ENCODE assay signal across 9 cellular contexts in genomic region chr5:150461231-150461630, GRCh38. TPM values are rescaled to one million over a fixed set of nuclear protein-coding genes. Genes with fewer than 3 reads are reported as not detected.
A peak's percentile ranks its signal among the peaks of the same experiment; 100 is the strongest.
DNase-seq lines count a peak whose midpoint lies in the region; ATAC-seq and TF ChIP-seq lines count a peak whose summit lies in the region.
"Had no signal": no experiment of that assay in that cellular context is flagged by ENCODE, and none has a peak within 500 bp of the region (broad histone marks: within the 10 kb centered on the region; RNA-seq: fewer than 3 reads in every experiment).

No MANE protein-coding gene starts in this region.

- no peak overlapping the region for H3K18ac ChIP-seq in H9 (ENCODE audit: insufficient read length, low read depth, low read length)

- H3K4me1 Mint-ChIP-seq in activated CD8-positive, alpha-beta T cell treated with anti-CD3 and anti-CD28 coated beads for 36 hours (ENCODE audit: low read depth), result peaks cover 34% of the 10 kb centered on the region
- peaks cover 27% of the 10 kb centered on the region for H3K4me1 Mint-ChIP-seq in activated CD4-positive, alpha-beta T cell treated with anti-CD3 and anti-CD28 coated beads, Interleukin-2, amount 10 ng/mL, durations not matched to agents 24 days and 14 days
- peaks cover 53 to 54% of the 10 kb centered on the region in 2 experiments for H3K4me1 Mint-ChIP-seq in H9

- intact Hi-C loops in activated CD8-positive, alpha-beta T cell treated with anti-CD3 and anti-CD28 coated beads for 36 hours (cut with micrococcal nuclease), result loop anchor here (5.0 kb wide), 1 partner anchor 81 kb away; no protein-coding TSS in a partner anchor
- intact Hi-C loops in sciatic nerve (cut with DNase I), result no loop called here
- intact Hi-C loops in activated CD4-positive, alpha-beta T cell treated with anti-CD3 and anti-CD28 coated beads, Interleukin-2, amount 10 ng/mL, durations not matched to agents 24 days and 14 days (cut with micrococcal nuclease), result no loop called here

- H3K27ac ChIP-seq in HUES6 (ENCODE audit: low read depth, low read length) (peak overlapping the region; percentile 73; the same call in 1 of the 2 replicates), H9 (ENCODE audit: insufficient read length, low read depth, low read length) (no peak overlapping the region)

- CTCF ChIA-PET in activated CD8-positive, alpha-beta T cell treated with anti-CD3 and anti-CD28 coated beads for 36 hours (lab: Charles Lee), result interaction anchor here (0.7 to 4.1 kb wide), 5 partner anchors 10 to 193 kb away, joined by 3 to 22 read pairs (median 3); partner anchors contain the start of gene RPS14

- ATAC-seq in GM21447 (IDR thresholded peaks at IDR 0.05; ENCODE audit: unreplicated experiment) (peak; percentile 82), sciatic nerve (no peak)
- ATAC-seq in activated CD8-positive, alpha-beta T cell treated with anti-CD3 and anti-CD28 coated beads for 36 hours, result peak; percentile 15

- H3K4me3 ChIP-seq in HUES6 (ENCODE audit: low read depth, low read length), result no peak overlapping the region

- H3K9ac ChIP-seq in HUES6 (ENCODE audit: low read length) (peak overlapping the region; percentile 45), H9 (ENCODE audit: extremely low read depth, insufficient read length, low read length) (no peak overlapping the region)

- TF ChIP-seq CTCF in GM13976 (IDR thresholded peaks at IDR 0.05; ENCODE audit: borderline replicate concordance, control extremely low read depth, extremely low read depth, insufficient read depth, missing control alignments), result no peak
- TF ChIP-seq CTCF in activated CD8-positive, alpha-beta T cell treated with anti-CD3 and anti-CD28 coated beads for 36 hours (IDR thresholded peaks at IDR 0.05), result no peak
- TF ChIP-seq CTCF in H9 (conservative IDR thresholded peaks at IDR 0.05), result no peak

- H2AFZ ChIP-seq in H9 (ENCODE audit: low read length), result no peak overlapping the region

- no peaks in the 10 kb centered on the region for H3K79me1 ChIP-seq in H9 (ENCODE audit: insufficient read depth, low read depth, low read length, poor library complexity, severe bottlenecking)

- no peak overlapping the region for H4K91ac ChIP-seq in H9 (ENCODE audit: insufficient read length, low read depth, low read length)

- no peak overlapping the region for H2BK5ac ChIP-seq in H9 (ENCODE audit: insufficient read length, low read length)

- H3K4me1 ChIP-seq in HUES6 (ENCODE audit: control insufficient read depth, insufficient read depth, low read length), result peaks cover 64% of the 10 kb centered on the region
- H3K4me1 ChIP-seq in H9 (ENCODE audit: insufficient read depth, low read length), result peaks cover 3% of the 10 kb centered on the region; the same call in 1 of the 2 replicates

- H3K9me3 ChIP-seq in HUES6 (ENCODE audit: control insufficient read depth, insufficient read depth, low read depth, low read length) (no peaks in the 10 kb centered on the region), H9 (ENCODE audit: control insufficient read depth, low read depth, low read length) (no peaks in the 10 kb centered on the region)

- no peak overlapping the region for H3K27ac Mint-ChIP-seq in activated CD8-positive, alpha-beta T cell treated with anti-CD3 and anti-CD28 coated beads for 36 hours
- no peak overlapping the region for H3K27ac Mint-ChIP-seq in activated CD4-positive, alpha-beta T cell treated with anti-CD3 and anti-CD28 coated beads, Interleukin-2, amount 10 ng/mL, durations not matched to agents 24 days and 14 days
- peak overlapping the region in 1 of 3 experiments; percentile 12; a peak in 1 of 7 replicates for H3K27ac Mint-ChIP-seq in H9

- no peaks in the 10 kb centered on the region for H3K27me3 Mint-ChIP-seq in activated CD8-positive, alpha-beta T cell treated with anti-CD3 and anti-CD28 coated beads for 36 hours
- H3K27me3 Mint-ChIP-seq in activated CD4-positive, alpha-beta T cell treated with anti-CD3 and anti-CD28 coated beads, Interleukin-2, amount 10 ng/mL, durations not matched to agents 24 days and 14 days, result no peaks in the 10 kb centered on the region
- H3K27me3 Mint-ChIP-seq in H9 (ENCODE audit: low read depth), result no peaks in the 10 kb centered on the region; the same call in 1 of the 2 replicates

- H2BK20ac ChIP-seq in H9 (ENCODE audit: low read depth, low read length, poor library complexity, severe bottlenecking), result no peak overlapping the region

- no peaks in the 10 kb centered on the region for H3K27me3 ChIP-seq in HUES6 (ENCODE audit: control insufficient read depth, insufficient read depth, low read length)
- H3K27me3 ChIP-seq in H9 (ENCODE audit: insufficient read depth, low read length), result no peaks in the 10 kb centered on the region

- POLR2A ChIA-PET in activated CD8-positive, alpha-beta T cell treated with anti-CD3 and anti-CD28 coated beads for 36 hours (lab: Charles Lee), result interaction anchor here (0.6 to 1.6 kb wide), 5 partner anchors 12 to 53 kb away, joined by 3 to 5 read pairs (median 3); partner anchors contain the start of gene RPS14

- H3K4me3 Mint-ChIP-seq in activated CD8-positive, alpha-beta T cell treated with anti-CD3 and anti-CD28 coated beads for 36 hours, result no peak overlapping the region
- H3K4me3 Mint-ChIP-seq in activated CD4-positive, alpha-beta T cell treated with anti-CD3 and anti-CD28 coated beads, Interleukin-2, amount 10 ng/mL, durations not matched to agents 24 days and 14 days, result no peak overlapping the region
- H3K4me3 Mint-ChIP-seq in H9, result no peak overlapping the region
- H3K4me3 Mint-ChIP-seq: dendritic cell treated with granulocyte-macrophage colony-stimulating factor and Interleukin-4, amounts not matched to agents 40 ng/mL and 50 ng/mL, for 4 days had no signal

- H4K5ac ChIP-seq in H9 (ENCODE audit: insufficient read length, low read depth, low read length), result no peak overlapping the region

- no peak overlapping the region for H2BK12ac ChIP-seq in H9 (ENCODE audit: insufficient read length, low read depth, low read length)

- no peaks in the 10 kb centered on the region for H3K36me3 ChIP-seq in HUES6 (ENCODE audit: control insufficient read depth, insufficient read depth, low read length)

- no peaks in the 10 kb centered on the region for H3K36me3 Mint-ChIP-seq in activated CD8-positive, alpha-beta T cell treated with anti-CD3 and anti-CD28 coated beads for 36 hours (ENCODE audit: low read depth)
- no peaks in the 10 kb centered on the region for H3K36me3 Mint-ChIP-seq in activated CD4-positive, alpha-beta T cell treated with anti-CD3 and anti-CD28 coated beads, Interleukin-2, amount 10 ng/mL, durations not matched to agents 24 days and 14 days (ENCODE audit: low read depth)
- H3K36me3 Mint-ChIP-seq in H9 (ENCODE audit: insufficient read depth in 1 of 3, low read depth in 3 of 3), result no peaks in the 10 kb centered on the region

- no peak overlapping the region for H3K14ac ChIP-seq in H9 (ENCODE audit: insufficient read depth, low read length)

- in situ Hi-C loops in GM13976 (cut with MboI; ENCODE audit: low sequenced_read_pairs, unreplicated experiment), result loop anchor here (25.0 kb wide), 1 partner anchor 201 kb away; the partner anchor contains the start of gene MYOZ3

- H4K20me1 ChIP-seq in H9 (ENCODE audit: control insufficient read depth, insufficient read depth, insufficient read length), result no peaks in the 10 kb centered on the region

- WGBS in H9 (ENCODE audit: extremely low coverage, insufficient read length, low lambda C conversion rate), result no CpG with 5 or more reads among the region's 2 CpGs

- peak; percentile 86 for DNase-seq in GM13976 (ENCODE audit: low spot score)
- peak; percentile 42 for DNase-seq in activated CD8-positive, alpha-beta T cell treated with anti-CD3 and anti-CD28 coated beads for 36 hours
- DNase-seq in sciatic nerve (ENCODE audit: low spot score), result no peak
- no peak for DNase-seq in activated CD4-positive, alpha-beta T cell treated with anti-CD3 and anti-CD28 coated beads, Interleukin-2, amount 10 ng/mL, durations not matched to agents 24 days and 14 days
- DNase-seq in H9, result no peak
- no peak for DNase-seq in HUDEP-2 (lab: John Stamatoyannopoulos, UW; ENCODE audit: unreplicated experiment in 76 of 76)

- no peak overlapping the region for H3K4ac ChIP-seq in H9 (ENCODE audit: low read depth, low read length)

- no peak overlapping the region for H3K4me2 ChIP-seq in H9 (ENCODE audit: insufficient read depth, insufficient read length, low read length)

- H2AK5ac ChIP-seq in H9 (ENCODE audit: insufficient read length, low read length), result no peak overlapping the region

- H2BK120ac ChIP-seq in H9 (ENCODE audit: low read depth, low read length, poor library complexity, severe bottlenecking), result no peak overlapping the region

- no peak overlapping the region for H2BK15ac ChIP-seq in H9 (ENCODE audit: low read depth, low read length)

- H3K56ac ChIP-seq in H9 (ENCODE audit: insufficient read length, low read depth, low read length), result no peak overlapping the region

- H3K23ac ChIP-seq in H9 (ENCODE audit: insufficient read length, low read depth, low read length), result no peak overlapping the region

- no peak overlapping the region for H4K8ac ChIP-seq in H9 (replicated peaks; ENCODE audit: insufficient read length, low read depth, low read length)

- no peaks in the 10 kb centered on the region for H3K23me2 ChIP-seq in H9 (ENCODE audit: insufficient read length, low read depth, low read length, poor library complexity, severe bottlenecking)

- no peaks in the 10 kb centered on the region for H3K9me3 Mint-ChIP-seq in activated CD8-positive, alpha-beta T cell treated with anti-CD3 and anti-CD28 coated beads for 36 hours
- H3K9me3 Mint-ChIP-seq in activated CD4-positive, alpha-beta T cell treated with anti-CD3 and anti-CD28 coated beads, Interleukin-2, amount 10 ng/mL, durations not matched to agents 24 days and 14 days, result no peaks in the 10 kb centered on the region
- H3K9me3 Mint-ChIP-seq in H9, result no peaks in the 10 kb centered on the region
- H3K9me3 Mint-ChIP-seq: dendritic cell treated with granulocyte-macrophage colony-stimulating factor and Interleukin-4, amounts not matched to agents 40 ng/mL and 50 ng/mL, for 4 days had no signal

- no peak overlapping the region for H3T11ph ChIP-seq in H9 (ENCODE audit: low read length)

- H3K79me2 ChIP-seq in H9 (ENCODE audit: insufficient read depth, low read length), result no peaks in the 10 kb centered on the region

RNA-seq across cellular contexts. Expression of gene RPS14, which starts 11.7 kb away (rescaled TPM):
- 1,000 to 10,000 TPM; 3,542 to 3,651 TPM for total RNA-seq in activated CD8-positive, alpha-beta T cell treated with anti-CD3 and anti-CD28 coated beads for 36 hours
- total RNA-seq in sciatic nerve, result 1,412 TPM
- total RNA-seq in activated CD4-positive, alpha-beta T cell treated with anti-CD3 and anti-CD28 coated beads, Interleukin-2, amount 10 ng/mL, durations not matched to agents 24 days and 14 days, result 2,567 and 2,587 TPM in 2 replicates
- total RNA-seq in H9 (2021), result 2,533 and 2,603 TPM in 2 replicates

RNA-seq across cellular contexts. Expression of gene NDST1, which starts 46.7 kb away (rescaled TPM):
- total RNA-seq in activated CD8-positive, alpha-beta T cell treated with anti-CD3 and anti-CD28 coated beads for 36 hours, result 1 to 10 TPM; 2.9 to 3.3 TPM
- total RNA-seq in sciatic nerve, result 109 TPM
- total RNA-seq in activated CD4-positive, alpha-beta T cell treated with anti-CD3 and anti-CD28 coated beads, Interleukin-2, amount 10 ng/mL, durations not matched to agents 24 days and 14 days, result 2.8 and 3.9 TPM in 2 replicates
- total RNA-seq in H9 (2021), result 59.2 and 65.5 TPM in 2 replicates

RNA-seq across cellular contexts. Expression of gene CD74, which starts 48.5 kb away (rescaled TPM):
- total RNA-seq in activated CD8-positive, alpha-beta T cell treated with anti-CD3 and anti-CD28 coated beads for 36 hours, result 100 to 1,000 TPM; 277 to 282 TPM
- total RNA-seq in sciatic nerve (989 TPM), H9 (2021) (19.5 and 19.9 TPM in 2 replicates)
- 322 and 325 TPM in 2 replicates for total RNA-seq in activated CD4-positive, alpha-beta T cell treated with anti-CD3 and anti-CD28 coated beads, Interleukin-2, amount 10 ng/mL, durations not matched to agents 24 days and 14 days

Comparison
In these comparisons a context has a peak if more than half of its experiments do, and no peak if none do; other contexts are left out.
1. DNase-seq: peak in GM13976 (single experiment) and activated CD8-positive, alpha-beta T cell treated with anti-CD3 and anti-CD28 coated beads for 36 hours (single experiment); none in sciatic nerve (single experiment), activated CD4-positive, alpha-beta T cell treated with anti-CD3 and anti-CD28 coated beads, Interleukin-2, amount 10 ng/mL, durations not matched to agents 24 days and 14 days (single experiment), H9 (single experiment) and HUDEP-2 (0 of 76).
2. RNA of gene NDST1, which starts 46.7 kb away (total RNA-seq): 109 TPM in sciatic nerve (single experiment) and 59.2 to 65.5 TPM in H9; 2.9 to 3.3 TPM in activated CD8-positive, alpha-beta T cell treated with anti-CD3 and anti-CD28 coated beads for 36 hours and 2.8 to 3.9 TPM in activated CD4-positive, alpha-beta T cell treated with anti-CD3 and anti-CD28 coated beads, Interleukin-2, amount 10 ng/mL, durations not matched to agents 24 days and 14 days; every median in the first group is over 10 times any median in the second.
3. RNA of gene CD74, which starts 48.5 kb away (total RNA-seq): 989 TPM in sciatic nerve (single experiment), 322 to 325 TPM in activated CD4-positive, alpha-beta T cell treated with anti-CD3 and anti-CD28 coated beads, Interleukin-2, amount 10 ng/mL, durations not matched to agents 24 days and 14 days and 277 to 282 TPM in activated CD8-positive, alpha-beta T cell treated with anti-CD3 and anti-CD28 coated beads for 36 hours; 19.5 to 19.9 TPM in H9; every median in the first group is over 10 times any median in the second.